Comparison of ENCODE assay signal across 15 cellular contexts in genomic region chr3:164550857-164551256, GRCh38.
"Had no signal": no experiment of that assay in that cellular context is flagged by ENCODE, and none has a peak within 500 bp of the region (broad histone marks: within the 10 kb centered on the region; RNA-seq: fewer than 3 reads in every experiment).

No MANE protein-coding gene starts in this region.

- DNase-seq: activated CD4-positive, alpha-beta T cell treated with anti-CD3 and anti-CD28 coated beads for 48 hours; activated CD8-positive, alpha-beta memory T cell treated with anti-CD3 and anti-CD28 coated beads, Interleukin-2, amount 50 U/mL, for 48 hours; activated CD8-positive, alpha-beta T cell treated with anti-CD3 and anti-CD28 coated beads, Interleukin-2, amount 10 ng/mL, durations not matched to agents 7 days and 5 days; activated naive CD4-positive, alpha-beta T cell treated with anti-CD3 and anti-CD28 coated beads for 36 hours; adrenal gland; central memory CD4-positive, alpha-beta T cell; effector CD8-positive, alpha-beta T cell; midbrain; right cardiac atrium; small intestine; thyroid gland had no signal

- H3K4me1 ChIP-seq: adrenal gland, thyroid gland, vagina had no signal

- H3K9me3 ChIP-seq: adrenal gland, thyroid gland, vagina had no signal

- H3K27ac ChIP-seq: adrenal gland, coronary artery, epithelial cell of prostate, hepatocyte, thyroid gland, vagina had no signal

- H3K4me3 ChIP-seq: adrenal gland, coronary artery, hepatocyte, thyroid gland, vagina had no signal

- H3K36me3 ChIP-seq: adrenal gland, thyroid gland, vagina had no signal

- ATAC-seq: activated CD8-positive, alpha-beta T cell treated with anti-CD3 and anti-CD28 coated beads, Interleukin-2, amount 10 ng/mL, durations not matched to agents 7 days and 5 days; right cardiac atrium had no signal

- H3K27me3 ChIP-seq: adrenal gland, hepatocyte, thyroid gland, vagina had no signal
